Comparison of ENCODE assay signal across 22 cellular contexts in the genomic region with DNA sequence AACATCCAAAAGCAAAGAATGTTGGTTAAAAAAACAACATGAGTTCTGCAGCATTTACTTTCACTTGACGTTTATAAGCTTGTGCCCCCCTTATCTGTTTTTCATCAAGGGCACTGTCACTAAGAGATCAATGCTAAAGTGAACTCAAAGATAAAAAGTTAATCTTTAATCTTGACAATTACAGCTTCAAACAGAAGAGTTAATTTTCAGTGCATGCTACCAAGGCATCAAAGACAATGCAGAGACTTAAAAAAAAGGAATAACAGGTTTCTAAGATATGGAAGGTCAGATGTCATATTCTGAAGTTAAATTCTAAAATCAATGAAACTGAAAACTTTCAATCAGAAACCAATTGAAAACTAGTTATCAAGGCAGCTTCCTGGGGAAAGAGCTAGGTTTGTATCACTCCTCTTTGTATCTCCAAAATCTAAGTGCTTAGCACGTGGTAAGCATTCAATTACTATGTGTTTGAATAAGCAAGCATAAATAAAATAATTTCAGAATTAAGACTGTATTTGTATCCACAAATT.
"Had no signal": no experiment of that assay in that cellular context is flagged by ENCODE, and none has a peak within 500 bp of the region (broad histone marks: within the 10 kb centered on the region; RNA-seq: fewer than 3 reads in every experiment).

No MANE protein-coding gene starts in this region.

- H3K9me3 ChIP-seq: Peyer's patch, SJCRH30 had no signal

- H3K27me3 Mint-ChIP-seq: activated B cell treated with CpG ODN at 0.5 μM for 24 hours; activated CD4-positive, alpha-beta memory T cell treated with anti-CD3 and anti-CD28 coated beads, Interleukin-2, amount 10 ng/mL, durations not matched to agents 7 days and 5 days; activated naive CD8-positive, alpha-beta T cell treated with anti-CD3 and anti-CD28 coated beads, Interleukin-2, amount 50 U/mL, for 24 hours had no signal

- ATAC-seq: activated naive CD4-positive, alpha-beta T cell treated with anti-CD3 and anti-CD28 coated beads, Interleukin-2, amount 50 U/mL, for 72 hours; activated naive CD8-positive, alpha-beta T cell treated with anti-CD3 and anti-CD28 coated beads, Interleukin-2, amount 50 U/mL, for 24 hours had no signal

- H3K27ac ChIP-seq: brain microvascular endothelial cell, cardiac muscle cell, Peyer's patch, RWPE1, SJCRH30 had no signal

- H3K4me3 ChIP-seq: cardiac muscle cell, Peyer's patch, SJCRH30 had no signal

- H3K27me3 ChIP-seq: brain microvascular endothelial cell, cardiac muscle cell, Peyer's patch, SJCRH30 had no signal

- DNase-seq: activated B cell treated with CpG ODN at 0.5 μM for 24 hours; activated CD4-positive, alpha-beta memory T cell treated with anti-CD3 and anti-CD28 coated beads, Interleukin-2, amount 10 ng/mL, durations not matched to agents 7 days and 5 days; activated CD4-positive, alpha-beta T cell treated with anti-CD3 and anti-CD28 coated beads for 1 hour; activated CD4-positive, alpha-beta T cell treated with anti-CD3 and anti-CD28 coated beads, Interleukin-2, amount 50 U/mL, for 1 hour; activated naive CD8-positive, alpha-beta T cell treated with anti-CD3 and anti-CD28 coated beads, Interleukin-2, amount 50 U/mL, for 24 hours; activated T-cell treated with anti-CD3 and anti-CD28 coated beads for 4 hours; amniotic stem cell; brain microvascular endothelial cell; KG1; NCI-H1048; NCI-H146; NCI-H187 treated with DMSO at 0.1 percent for 48 hours; NCI-H2081 treated with DMSO at 0.1 percent for 48 hours; NCI-H446; NCI-H524; Peyer's patch; Right ventricle myocardium superior; SJCRH30 had no signal

- H3K4me3 Mint-ChIP-seq: activated B cell treated with CpG ODN at 0.5 μM for 24 hours; activated CD4-positive, alpha-beta memory T cell treated with anti-CD3 and anti-CD28 coated beads, Interleukin-2, amount 10 ng/mL, durations not matched to agents 7 days and 5 days; activated naive CD8-positive, alpha-beta T cell treated with anti-CD3 and anti-CD28 coated beads, Interleukin-2, amount 50 U/mL, for 24 hours; T-helper 1 cell treated with Interleukin-12 subunit alpha and Interleukin-12 subunit beta and Interleukin-4 antibody, amounts not matched to agents 30 μg/mL and 1 μg/mL, for 36 hours had no signal

- H3K27ac Mint-ChIP-seq: activated B cell treated with CpG ODN at 0.5 μM for 24 hours; activated CD4-positive, alpha-beta memory T cell treated with anti-CD3 and anti-CD28 coated beads, Interleukin-2, amount 10 ng/mL, durations not matched to agents 7 days and 5 days; T-helper 1 cell treated with Interleukin-12 subunit alpha and Interleukin-12 subunit beta and Interleukin-4 antibody, amounts not matched to agents 30 μg/mL and 1 μg/mL, for 36 hours had no signal

- H3K9me3 Mint-ChIP-seq: activated B cell treated with CpG ODN at 0.5 μM for 24 hours; activated CD4-positive, alpha-beta memory T cell treated with anti-CD3 and anti-CD28 coated beads, Interleukin-2, amount 10 ng/mL, durations not matched to agents 7 days and 5 days; activated naive CD4-positive, alpha-beta T cell treated with anti-CD3 and anti-CD28 coated beads, Interleukin-2, amount 50 U/mL, for 72 hours; activated naive CD8-positive, alpha-beta T cell treated with anti-CD3 and anti-CD28 coated beads, Interleukin-2, amount 50 U/mL, for 24 hours; T-helper 1 cell treated with Interleukin-12 subunit alpha and Interleukin-12 subunit beta and Interleukin-4 antibody, amounts not matched to agents 30 μg/mL and 1 μg/mL, for 36 hours had no signal

- H3K4me1 ChIP-seq: SJCRH30 had no signal
